1 cellular context compared by ENCODE assay signal in the genomic region with DNA sequence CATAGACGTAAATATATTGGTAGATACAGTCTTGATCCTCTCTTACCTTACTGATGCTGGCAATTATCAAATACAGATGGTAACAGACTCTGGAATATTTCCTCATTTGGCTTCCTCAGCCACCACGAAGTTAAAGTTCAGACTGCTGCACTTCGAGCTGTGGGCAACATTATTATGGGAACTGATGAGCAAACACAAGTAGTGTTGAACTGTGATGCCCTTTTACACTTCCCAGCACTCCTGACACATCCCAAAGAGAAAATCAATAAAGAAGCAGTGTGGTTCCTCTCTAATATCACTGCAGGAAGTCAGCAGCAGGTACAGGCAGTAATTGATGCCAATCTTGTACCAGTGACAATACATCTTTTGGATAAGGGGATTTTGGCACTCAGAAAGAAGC.
TF ChIP-seq lines count a peak whose summit lies in the region.

No MANE protein-coding gene starts in this region.

TF ChIP-seq in HepG2, 621 proteins besides CTCF, POLR2A, EP300 and RAD21 (continued from another document):
- TF ChIP-seq AGO1 (IDR thresholded peaks at IDR 0.05; ENCODE audit: low read depth, low read length, poor library complexity, severe bottlenecking), result no peak
- no peak for TF ChIP-seq PHF5A (CRISPR knock-in tag; IDR thresholded peaks at IDR 0.05; ENCODE audit: low read depth, unreplicated experiment)
- no peak for TF ChIP-seq ZSCAN9 (CRISPR knock-in tag; IDR thresholded peaks at IDR 0.05; ENCODE audit: borderline replicate concordance)
- TF ChIP-seq, protein P1, sequence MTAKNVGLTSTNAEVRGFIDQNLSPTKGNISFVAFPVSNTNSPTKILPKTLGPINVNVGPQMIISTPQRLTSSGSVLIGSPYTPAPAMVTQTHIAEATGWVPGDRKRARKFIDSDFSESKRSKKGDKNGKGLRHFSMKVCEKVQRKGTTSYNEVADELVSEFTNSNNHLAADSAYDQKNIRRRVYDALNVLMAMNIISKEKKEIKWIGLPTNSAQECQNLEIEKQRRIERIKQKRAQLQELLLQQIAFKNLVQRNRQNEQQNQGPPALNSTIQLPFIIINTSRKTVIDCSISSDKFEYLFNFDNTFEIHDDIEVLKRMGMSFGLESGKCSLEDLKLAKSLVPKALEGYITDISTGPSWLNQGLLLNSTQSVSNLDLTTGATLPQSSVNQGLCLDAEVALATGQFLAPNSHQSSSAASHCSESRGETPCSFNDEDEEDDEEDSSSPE (CRISPR knock-in tag; IDR thresholded peaks at IDR 0.05), result no peak
- TF ChIP-seq, protein P2, sequence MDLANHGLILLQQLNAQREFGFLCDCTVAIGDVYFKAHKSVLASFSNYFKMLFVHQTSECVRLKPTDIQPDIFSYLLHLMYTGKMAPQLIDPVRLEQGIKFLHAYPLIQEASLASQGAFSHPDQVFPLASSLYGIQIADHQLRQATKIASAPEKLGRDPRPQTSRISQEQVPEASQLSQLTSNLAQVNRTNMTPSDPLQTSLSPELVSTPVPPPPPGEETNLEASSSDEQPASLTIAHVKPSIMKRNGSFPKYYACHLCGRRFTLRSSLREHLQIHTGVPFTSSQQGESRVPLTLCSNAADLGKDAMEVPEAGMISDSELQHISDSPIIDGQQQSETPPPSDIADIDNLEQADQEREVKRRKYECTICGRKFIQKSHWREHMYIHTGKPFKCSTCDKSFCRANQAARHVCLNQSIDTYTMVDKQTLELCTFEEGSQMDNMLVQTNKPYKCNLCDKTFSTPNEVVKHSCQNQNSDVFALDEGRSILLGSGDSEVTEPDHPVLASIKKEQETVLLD (CRISPR knock-in tag; IDR thresholded peaks at IDR 0.05; ENCODE audit: low read depth), result no peak
- TF ChIP-seq HNF4G (IDR thresholded peaks at IDR 0.05; ENCODE audit: borderline replicate concordance, low read depth, low read length), result 0 out of 2 replicates have a peak, but pooled peaks have one; percentile 13
- TF ChIP-seq HNF4G (CRISPR knock-in tag; IDR thresholded peaks at IDR 0.05; ENCODE audit: borderline replicate concordance, low read depth), result no peak
- no peak for TF ChIP-seq NFIC (IDR thresholded peaks at IDR 0.05; ENCODE audit: low read length)
- no peak for TF ChIP-seq CCDC6 (CRISPR knock-in tag; IDR thresholded peaks at IDR 0.05)
- peak; percentile 55; the same call in 1 of the 2 replicates for TF ChIP-seq RARA (CRISPR knock-in tag; IDR thresholded peaks at IDR 0.05)
- no peak for TF ChIP-seq ATF7 (IDR thresholded peaks at IDR 0.05)
- no peak for TF ChIP-seq ATF7 (CRISPR knock-in tag; IDR thresholded peaks at IDR 0.05)
- TF ChIP-seq MIER2 (CRISPR knock-in tag; IDR thresholded peaks at IDR 0.05), result no peak
- no peak for TF ChIP-seq REPIN1 (CRISPR knock-in tag; IDR thresholded peaks at IDR 0.05; ENCODE audit: borderline replicate concordance, low read depth)
- TF ChIP-seq, protein P3, sequence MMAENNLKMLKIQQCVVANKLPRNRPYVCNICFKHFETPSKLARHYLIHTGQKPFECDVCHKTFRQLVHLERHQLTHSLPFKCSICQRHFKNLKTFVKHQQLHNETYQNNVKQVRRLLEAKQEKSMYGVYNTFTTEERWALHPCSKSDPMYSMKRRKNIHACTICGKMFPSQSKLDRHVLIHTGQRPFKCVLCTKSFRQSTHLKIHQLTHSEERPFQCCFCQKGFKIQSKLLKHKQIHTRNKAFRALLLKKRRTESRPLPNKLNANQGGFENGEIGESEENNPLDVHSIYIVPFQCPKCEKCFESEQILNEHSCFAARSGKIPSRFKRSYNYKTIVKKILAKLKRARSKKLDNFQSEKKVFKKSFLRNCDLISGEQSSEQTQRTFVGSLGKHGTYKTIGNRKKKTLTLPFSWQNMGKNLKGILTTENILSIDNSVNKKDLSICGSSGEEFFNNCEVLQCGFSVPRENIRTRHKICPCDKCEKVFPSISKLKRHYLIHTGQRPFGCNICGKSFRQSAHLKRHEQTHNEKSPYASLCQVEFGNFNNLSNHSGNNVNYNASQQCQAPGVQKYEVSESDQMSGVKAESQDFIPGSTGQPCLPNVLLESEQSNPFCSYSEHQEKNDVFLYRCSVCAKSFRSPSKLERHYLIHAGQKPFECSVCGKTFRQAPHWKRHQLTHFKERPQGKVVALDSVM (CRISPR knock-in tag; IDR thresholded peaks at IDR 0.05), result no peak
- TF ChIP-seq, protein P4, sequence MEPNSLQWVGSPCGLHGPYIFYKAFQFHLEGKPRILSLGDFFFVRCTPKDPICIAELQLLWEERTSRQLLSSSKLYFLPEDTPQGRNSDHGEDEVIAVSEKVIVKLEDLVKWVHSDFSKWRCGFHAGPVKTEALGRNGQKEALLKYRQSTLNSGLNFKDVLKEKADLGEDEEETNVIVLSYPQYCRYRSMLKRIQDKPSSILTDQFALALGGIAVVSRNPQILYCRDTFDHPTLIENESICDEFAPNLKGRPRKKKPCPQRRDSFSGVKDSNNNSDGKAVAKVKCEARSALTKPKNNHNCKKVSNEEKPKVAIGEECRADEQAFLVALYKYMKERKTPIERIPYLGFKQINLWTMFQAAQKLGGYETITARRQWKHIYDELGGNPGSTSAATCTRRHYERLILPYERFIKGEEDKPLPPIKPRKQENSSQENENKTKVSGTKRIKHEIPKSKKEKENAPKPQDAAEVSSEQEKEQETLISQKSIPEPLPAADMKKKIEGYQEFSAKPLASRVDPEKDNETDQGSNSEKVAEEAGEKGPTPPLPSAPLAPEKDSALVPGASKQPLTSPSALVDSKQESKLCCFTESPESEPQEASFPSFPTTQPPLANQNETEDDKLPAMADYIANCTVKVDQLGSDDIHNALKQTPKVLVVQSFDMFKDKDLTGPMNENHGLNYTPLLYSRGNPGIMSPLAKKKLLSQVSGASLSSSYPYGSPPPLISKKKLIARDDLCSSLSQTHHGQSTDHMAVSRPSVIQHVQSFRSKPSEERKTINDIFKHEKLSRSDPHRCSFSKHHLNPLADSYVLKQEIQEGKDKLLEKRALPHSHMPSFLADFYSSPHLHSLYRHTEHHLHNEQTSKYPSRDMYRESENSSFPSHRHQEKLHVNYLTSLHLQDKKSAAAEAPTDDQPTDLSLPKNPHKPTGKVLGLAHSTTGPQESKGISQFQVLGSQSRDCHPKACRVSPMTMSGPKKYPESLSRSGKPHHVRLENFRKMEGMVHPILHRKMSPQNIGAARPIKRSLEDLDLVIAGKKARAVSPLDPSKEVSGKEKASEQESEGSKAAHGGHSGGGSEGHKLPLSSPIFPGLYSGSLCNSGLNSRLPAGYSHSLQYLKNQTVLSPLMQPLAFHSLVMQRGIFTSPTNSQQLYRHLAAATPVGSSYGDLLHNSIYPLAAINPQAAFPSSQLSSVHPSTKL (CRISPR knock-in tag; IDR thresholded peaks at IDR 0.05), result 0 out of 2 replicates have a peak, but pooled peaks have one; percentile 19
